In the genomic region with DNA sequence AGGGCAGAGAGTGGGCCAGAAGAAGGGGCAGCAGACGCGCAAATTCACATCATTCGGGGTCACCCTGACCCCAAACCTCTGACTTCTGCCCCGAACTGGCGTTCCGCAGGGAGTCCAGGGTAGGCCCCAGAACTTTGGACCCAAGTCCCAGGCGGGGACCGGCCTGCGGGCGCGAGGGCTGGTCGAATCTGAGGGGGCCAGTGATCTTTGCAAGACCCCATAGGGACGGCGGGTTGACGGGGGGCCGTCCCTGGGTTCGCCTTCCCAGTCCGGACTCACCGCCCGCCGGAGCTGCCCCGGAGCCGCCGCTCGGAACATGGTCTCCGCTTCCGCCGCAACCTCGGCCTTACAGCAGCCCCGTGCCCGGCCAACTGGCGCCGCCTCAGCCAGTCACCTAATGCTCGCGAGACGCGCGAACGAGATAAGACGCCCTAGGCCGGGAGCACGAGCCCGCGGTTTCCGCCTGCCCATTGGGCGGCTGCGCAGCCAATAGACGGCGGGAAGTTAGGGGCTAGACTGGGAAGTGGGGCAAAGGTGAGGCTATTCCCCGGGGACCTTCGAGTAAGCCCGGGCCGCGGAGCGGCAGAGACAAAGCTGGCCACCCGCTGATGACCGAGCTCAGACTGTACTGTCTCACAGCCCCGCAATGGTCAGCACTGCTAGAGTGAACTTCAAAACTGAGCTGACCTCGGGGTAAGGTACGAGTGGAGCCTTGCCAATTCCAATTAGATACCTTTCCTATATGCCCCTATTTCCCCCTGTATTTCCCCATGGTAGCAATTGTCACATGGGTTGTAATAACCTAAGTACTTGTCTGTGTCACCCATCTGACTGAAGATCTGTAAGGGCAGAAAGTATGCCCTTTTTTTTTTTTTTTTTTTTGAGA, we compare ENCODE assay signal across 1 cellular context.
A peak's percentile ranks its signal among the peaks of the same experiment; 100 is the strongest.
TF ChIP-seq lines count a peak whose summit lies in the region.

A gene (minus strand): TSS at position 399 of the 886 bp plus-strand sequence. CDS start 81 bp downstream, at position 318.

TF ChIP-seq in HepG2, 621 proteins besides CTCF, POLR2A, EP300 and RAD21 (continued from another document and continues in another):
- TF ChIP-seq, protein P1, sequence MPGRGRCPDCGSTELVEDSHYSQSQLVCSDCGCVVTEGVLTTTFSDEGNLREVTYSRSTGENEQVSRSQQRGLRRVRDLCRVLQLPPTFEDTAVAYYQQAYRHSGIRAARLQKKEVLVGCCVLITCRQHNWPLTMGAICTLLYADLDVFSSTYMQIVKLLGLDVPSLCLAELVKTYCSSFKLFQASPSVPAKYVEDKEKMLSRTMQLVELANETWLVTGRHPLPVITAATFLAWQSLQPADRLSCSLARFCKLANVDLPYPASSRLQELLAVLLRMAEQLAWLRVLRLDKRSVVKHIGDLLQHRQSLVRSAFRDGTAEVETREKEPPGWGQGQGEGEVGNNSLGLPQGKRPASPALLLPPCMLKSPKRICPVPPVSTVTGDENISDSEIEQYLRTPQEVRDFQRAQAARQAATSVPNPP (CRISPR knock-in tag; IDR thresholded peaks at IDR 0.05) = peak; percentile 90; the same call in 1 of the 2 replicates
- TF ChIP-seq ZSCAN30 (CRISPR knock-in tag; IDR thresholded peaks at IDR 0.05) = no peak
- TF ChIP-seq, protein P2, sequence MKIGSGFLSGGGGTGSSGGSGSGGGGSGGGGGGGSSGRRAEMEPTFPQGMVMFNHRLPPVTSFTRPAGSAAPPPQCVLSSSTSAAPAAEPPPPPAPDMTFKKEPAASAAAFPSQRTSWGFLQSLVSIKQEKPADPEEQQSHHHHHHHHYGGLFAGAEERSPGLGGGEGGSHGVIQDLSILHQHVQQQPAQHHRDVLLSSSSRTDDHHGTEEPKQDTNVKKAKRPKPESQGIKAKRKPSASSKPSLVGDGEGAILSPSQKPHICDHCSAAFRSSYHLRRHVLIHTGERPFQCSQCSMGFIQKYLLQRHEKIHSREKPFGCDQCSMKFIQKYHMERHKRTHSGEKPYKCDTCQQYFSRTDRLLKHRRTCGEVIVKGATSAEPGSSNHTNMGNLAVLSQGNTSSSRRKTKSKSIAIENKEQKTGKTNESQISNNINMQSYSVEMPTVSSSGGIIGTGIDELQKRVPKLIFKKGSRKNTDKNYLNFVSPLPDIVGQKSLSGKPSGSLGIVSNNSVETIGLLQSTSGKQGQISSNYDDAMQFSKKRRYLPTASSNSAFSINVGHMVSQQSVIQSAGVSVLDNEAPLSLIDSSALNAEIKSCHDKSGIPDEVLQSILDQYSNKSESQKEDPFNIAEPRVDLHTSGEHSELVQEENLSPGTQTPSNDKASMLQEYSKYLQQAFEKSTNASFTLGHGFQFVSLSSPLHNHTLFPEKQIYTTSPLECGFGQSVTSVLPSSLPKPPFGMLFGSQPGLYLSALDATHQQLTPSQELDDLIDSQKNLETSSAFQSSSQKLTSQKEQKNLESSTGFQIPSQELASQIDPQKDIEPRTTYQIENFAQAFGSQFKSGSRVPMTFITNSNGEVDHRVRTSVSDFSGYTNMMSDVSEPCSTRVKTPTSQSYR (CRISPR knock-in tag; IDR thresholded peaks at IDR 0.05; ENCODE audit: borderline replicate concordance) = no peak
- TF ChIP-seq, protein P3, sequence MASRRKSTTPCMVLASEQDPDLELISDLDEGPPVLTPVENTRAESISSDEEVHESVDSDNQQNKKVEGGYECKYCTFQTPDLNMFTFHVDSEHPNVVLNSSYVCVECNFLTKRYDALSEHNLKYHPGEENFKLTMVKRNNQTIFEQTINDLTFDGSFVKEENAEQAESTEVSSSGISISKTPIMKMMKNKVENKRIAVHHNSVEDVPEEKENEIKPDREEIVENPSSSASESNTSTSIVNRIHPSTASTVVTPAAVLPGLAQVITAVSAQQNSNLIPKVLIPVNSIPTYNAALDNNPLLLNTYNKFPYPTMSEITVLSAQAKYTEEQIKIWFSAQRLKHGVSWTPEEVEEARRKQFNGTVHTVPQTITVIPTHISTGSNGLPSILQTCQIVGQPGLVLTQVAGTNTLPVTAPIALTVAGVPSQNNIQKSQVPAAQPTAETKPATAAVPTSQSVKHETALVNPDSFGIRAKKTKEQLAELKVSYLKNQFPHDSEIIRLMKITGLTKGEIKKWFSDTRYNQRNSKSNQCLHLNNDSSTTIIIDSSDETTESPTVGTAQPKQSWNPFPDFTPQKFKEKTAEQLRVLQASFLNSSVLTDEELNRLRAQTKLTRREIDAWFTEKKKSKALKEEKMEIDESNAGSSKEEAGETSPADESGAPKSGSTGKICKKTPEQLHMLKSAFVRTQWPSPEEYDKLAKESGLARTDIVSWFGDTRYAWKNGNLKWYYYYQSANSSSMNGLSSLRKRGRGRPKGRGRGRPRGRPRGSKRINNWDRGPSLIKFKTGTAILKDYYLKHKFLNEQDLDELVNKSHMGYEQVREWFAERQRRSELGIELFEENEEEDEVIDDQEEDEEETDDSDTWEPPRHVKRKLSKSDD (CRISPR knock-in tag; IDR thresholded peaks at IDR 0.05; ENCODE audit: low read depth) = 0 out of 2 replicates have a peak, but pooled peaks have one; percentile 24
- TF ChIP-seq, protein P4, sequence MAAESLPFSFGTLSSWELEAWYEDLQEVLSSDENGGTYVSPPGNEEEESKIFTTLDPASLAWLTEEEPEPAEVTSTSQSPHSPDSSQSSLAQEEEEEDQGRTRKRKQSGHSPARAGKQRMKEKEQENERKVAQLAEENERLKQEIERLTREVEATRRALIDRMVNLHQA (CRISPR knock-in tag; IDR thresholded peaks at IDR 0.05) = no peak
- TF ChIP-seq CEBPB (IDR thresholded peaks at IDR 0.05; ENCODE audit: borderline replicate concordance, low read depth, low read length) = no peak
- TF ChIP-seq, protein P5, sequence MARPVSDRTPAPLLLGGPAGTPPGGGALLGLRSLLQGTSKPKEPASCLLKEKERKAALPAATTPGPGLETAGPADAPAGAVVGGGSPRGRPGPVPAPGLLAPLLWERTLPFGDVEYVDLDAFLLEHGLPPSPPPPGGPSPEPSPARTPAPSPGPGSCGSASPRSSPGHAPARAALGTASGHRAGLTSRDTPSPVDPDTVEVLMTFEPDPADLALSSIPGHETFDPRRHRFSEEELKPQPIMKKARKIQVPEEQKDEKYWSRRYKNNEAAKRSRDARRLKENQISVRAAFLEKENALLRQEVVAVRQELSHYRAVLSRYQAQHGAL (CRISPR knock-in tag; IDR thresholded peaks at IDR 0.05; ENCODE audit: not compliant biosample characterization) = no peak
- TF ChIP-seq, protein P6, sequence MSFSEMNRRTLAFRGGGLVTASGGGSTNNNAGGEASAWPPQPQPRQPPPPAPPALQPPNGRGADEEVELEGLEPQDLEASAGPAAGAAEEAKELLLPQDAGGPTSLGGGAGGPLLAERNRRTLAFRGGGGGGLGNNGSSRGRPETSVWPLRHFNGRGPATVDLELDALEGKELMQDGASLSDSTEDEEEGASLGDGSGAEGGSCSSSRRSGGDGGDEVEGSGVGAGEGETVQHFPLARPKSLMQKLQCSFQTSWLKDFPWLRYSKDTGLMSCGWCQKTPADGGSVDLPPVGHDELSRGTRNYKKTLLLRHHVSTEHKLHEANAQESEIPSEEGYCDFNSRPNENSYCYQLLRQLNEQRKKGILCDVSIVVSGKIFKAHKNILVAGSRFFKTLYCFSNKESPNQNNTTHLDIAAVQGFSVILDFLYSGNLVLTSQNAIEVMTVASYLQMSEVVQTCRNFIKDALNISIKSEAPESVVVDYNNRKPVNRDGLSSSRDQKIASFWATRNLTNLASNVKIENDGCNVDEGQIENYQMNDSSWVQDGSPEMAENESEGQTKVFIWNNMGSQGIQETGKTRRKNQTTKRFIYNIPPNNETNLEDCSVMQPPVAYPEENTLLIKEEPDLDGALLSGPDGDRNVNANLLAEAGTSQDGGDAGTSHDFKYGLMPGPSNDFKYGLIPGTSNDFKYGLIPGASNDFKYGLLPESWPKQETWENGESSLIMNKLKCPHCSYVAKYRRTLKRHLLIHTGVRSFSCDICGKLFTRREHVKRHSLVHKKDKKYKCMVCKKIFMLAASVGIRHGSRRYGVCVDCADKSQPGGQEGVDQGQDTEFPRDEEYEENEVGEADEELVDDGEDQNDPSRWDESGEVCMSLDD (CRISPR knock-in tag; IDR thresholded peaks at IDR 0.05; ENCODE audit: borderline replicate concordance) = peak; percentile 62; the same call in 1 of the 2 replicates
- no peak for TF ChIP-seq FOXJ3 (CRISPR knock-in tag; IDR thresholded peaks at IDR 0.05; ENCODE audit: borderline replicate concordance)
- no peak for TF ChIP-seq ZNF703 (CRISPR knock-in tag; IDR thresholded peaks at IDR 0.05; ENCODE audit: borderline replicate concordance)
- 0 out of 2 replicates have a peak, but pooled peaks have one; percentile 21 for TF ChIP-seq ZNF329 (CRISPR knock-in tag; IDR thresholded peaks at IDR 0.05; ENCODE audit: low read depth)
- no peak for TF ChIP-seq PRMT3 (CRISPR knock-in tag; IDR thresholded peaks at IDR 0.05; ENCODE audit: borderline replicate concordance, low read depth)
- peak; percentile 23 to 80; a peak in 2 of 4 replicates for TF ChIP-seq KLF16 (CRISPR knock-in tag; IDR thresholded peaks at IDR 0.05)
- 0 out of 2 replicates have a peak, but pooled peaks have one; percentile 25 for TF ChIP-seq NKX3-1 (CRISPR knock-in tag; IDR thresholded peaks at IDR 0.05)
- TF ChIP-seq IRX3 (CRISPR knock-in tag; IDR thresholded peaks at IDR 0.05; ENCODE audit: borderline replicate concordance, low read depth) = peak; percentile 75
- TF ChIP-seq SIN3B (IDR thresholded peaks at IDR 0.05; ENCODE audit: low read length) = 0 out of 2 replicates have a peak, but pooled peaks have one; percentile 28
- TF ChIP-seq BORCS8-MEF2B (CRISPR knock-in tag; IDR thresholded peaks at IDR 0.05) = peak; percentile 78; the same call in 1 of the 2 replicates
- TF ChIP-seq KDM5A (IDR thresholded peaks at IDR 0.05; ENCODE audit: borderline replicate concordance, low read length) = no peak
- peak; percentile 82; the same call in 1 of the 2 replicates for TF ChIP-seq ZNF776 (CRISPR knock-in tag; IDR thresholded peaks at IDR 0.05)
- TF ChIP-seq PHF21A (CRISPR knock-in tag; IDR thresholded peaks at IDR 0.05) = peak; percentile 96
- TF ChIP-seq KDM1A (CRISPR knock-in tag; IDR thresholded peaks at IDR 0.05) = no peak
- TF ChIP-seq, protein P7, sequence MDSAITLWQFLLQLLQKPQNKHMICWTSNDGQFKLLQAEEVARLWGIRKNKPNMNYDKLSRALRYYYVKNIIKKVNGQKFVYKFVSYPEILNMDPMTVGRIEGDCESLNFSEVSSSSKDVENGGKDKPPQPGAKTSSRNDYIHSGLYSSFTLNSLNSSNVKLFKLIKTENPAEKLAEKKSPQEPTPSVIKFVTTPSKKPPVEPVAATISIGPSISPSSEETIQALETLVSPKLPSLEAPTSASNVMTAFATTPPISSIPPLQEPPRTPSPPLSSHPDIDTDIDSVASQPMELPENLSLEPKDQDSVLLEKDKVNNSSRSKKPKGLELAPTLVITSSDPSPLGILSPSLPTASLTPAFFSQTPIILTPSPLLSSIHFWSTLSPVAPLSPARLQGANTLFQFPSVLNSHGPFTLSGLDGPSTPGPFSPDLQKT (CRISPR knock-in tag; IDR thresholded peaks at IDR 0.05; ENCODE audit: borderline replicate concordance) = no peak
- TF ChIP-seq MXI1 (IDR thresholded peaks at IDR 0.05; ENCODE audit: borderline replicate concordance, low read depth, low read length) = peak; percentile 82; the same call in 2 of the 3 replicates
- no peak for TF ChIP-seq HNRNPH1 (optimal IDR thresholded peaks at IDR 0.05; ENCODE audit: low read depth, low read length)
- no peak for TF ChIP-seq HNRNPK (IDR thresholded peaks at IDR 0.05; ENCODE audit: low read depth, low read length, poor library complexity, severe bottlenecking)
- TF ChIP-seq, protein P8, sequence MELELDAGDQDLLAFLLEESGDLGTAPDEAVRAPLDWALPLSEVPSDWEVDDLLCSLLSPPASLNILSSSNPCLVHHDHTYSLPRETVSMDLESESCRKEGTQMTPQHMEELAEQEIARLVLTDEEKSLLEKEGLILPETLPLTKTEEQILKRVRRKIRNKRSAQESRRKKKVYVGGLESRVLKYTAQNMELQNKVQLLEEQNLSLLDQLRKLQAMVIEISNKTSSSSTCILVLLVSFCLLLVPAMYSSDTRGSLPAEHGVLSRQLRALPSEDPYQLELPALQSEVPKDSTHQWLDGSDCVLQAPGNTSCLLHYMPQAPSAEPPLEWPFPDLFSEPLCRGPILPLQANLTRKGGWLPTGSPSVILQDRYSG (CRISPR knock-in tag; IDR thresholded peaks at IDR 0.05) = 0 out of 2 replicates have a peak, but pooled peaks have one; percentile 11
- TF ChIP-seq ZNF160 (CRISPR knock-in tag; IDR thresholded peaks at IDR 0.05) = 0 out of 2 replicates have a peak, but pooled peaks have one; percentile 9
- TF ChIP-seq, protein P9, sequence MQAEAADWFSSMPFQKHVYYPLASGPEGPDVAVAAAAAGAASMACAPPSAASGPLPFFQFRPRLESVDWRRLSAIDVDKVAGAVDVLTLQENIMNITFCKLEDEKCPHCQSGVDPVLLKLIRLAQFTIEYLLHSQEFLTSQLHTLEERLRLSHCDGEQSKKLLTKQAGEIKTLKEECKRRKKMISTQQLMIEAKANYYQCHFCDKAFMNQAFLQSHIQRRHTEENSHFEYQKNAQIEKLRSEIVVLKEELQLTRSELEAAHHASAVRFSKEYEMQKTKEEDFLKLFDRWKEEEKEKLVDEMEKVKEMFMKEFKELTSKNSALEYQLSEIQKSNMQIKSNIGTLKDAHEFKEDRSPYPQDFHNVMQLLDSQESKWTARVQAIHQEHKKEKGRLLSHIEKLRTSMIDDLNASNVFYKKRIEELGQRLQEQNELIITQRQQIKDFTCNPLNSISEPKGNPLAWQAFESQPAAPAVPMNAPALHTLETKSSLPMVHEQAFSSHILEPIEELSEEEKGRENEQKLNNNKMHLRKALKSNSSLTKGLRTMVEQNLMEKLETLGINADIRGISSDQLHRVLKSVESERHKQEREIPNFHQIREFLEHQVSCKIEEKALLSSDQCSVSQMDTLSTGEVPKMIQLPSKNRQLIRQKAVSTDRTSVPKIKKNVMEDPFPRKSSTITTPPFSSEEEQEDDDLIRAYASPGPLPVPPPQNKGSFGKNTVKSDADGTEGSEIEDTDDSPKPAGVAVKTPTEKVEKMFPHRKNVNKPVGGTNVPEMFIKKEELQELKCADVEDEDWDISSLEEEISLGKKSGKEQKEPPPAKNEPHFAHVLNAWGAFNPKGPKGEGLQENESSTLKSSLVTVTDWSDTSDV (CRISPR knock-in tag; IDR thresholded peaks at IDR 0.05) = peak; percentile 25; the same call in 1 of the 2 replicates
- TF ChIP-seq HNRNPUL1 (IDR thresholded peaks at IDR 0.05; ENCODE audit: low read depth, low read length) = 0 out of 2 replicates have a peak, but pooled peaks have one; percentile 52
- TF ChIP-seq NPAS2 (CRISPR knock-in tag; IDR thresholded peaks at IDR 0.05; ENCODE audit: borderline replicate concordance) = no peak
- TF ChIP-seq AKAP8 (CRISPR knock-in tag; IDR thresholded peaks at IDR 0.05) = 0 out of 2 replicates have a peak, but pooled peaks have one; percentile 59
- TF ChIP-seq HDAC1 (CRISPR knock-in tag; IDR thresholded peaks at IDR 0.05) = peak; percentile 83
- peak; percentile 73 for TF ChIP-seq HDAC2 (CRISPR knock-in tag; IDR thresholded peaks at IDR 0.05)
- peak; percentile 96 for TF ChIP-seq ARNT2 (CRISPR knock-in tag; IDR thresholded peaks at IDR 0.05; ENCODE audit: low read depth)
- peak; percentile 81 for TF ChIP-seq YY1 (IDR thresholded peaks at IDR 0.05; ENCODE audit: insufficient read depth, insufficient replicate concordance, low read depth, low read length)
- TF ChIP-seq FOXA1 (IDR thresholded peaks at IDR 0.05) = no peak
- 0 out of 2 replicates have a peak, but pooled peaks have one; percentile 15 for TF ChIP-seq FOXA1 (CRISPR knock-in tag; IDR thresholded peaks at IDR 0.05)
- TF ChIP-seq XRCC5 (optimal IDR thresholded peaks at IDR 0.05; ENCODE audit: low read length) = peak; percentile 12
